In genomic region chr6:158002249-158002950, GRCh38 we compare ENCODE assay signal across 10 cellular contexts. TPM values are rescaled to one million over a fixed set of nuclear protein-coding genes. Genes with fewer than 3 reads are reported as not detected.
DNase-seq lines count a peak whose midpoint lies in the region; ATAC-seq, FAIRE-seq and TF ChIP-seq lines count a peak whose summit lies in the region.
"Had no signal": no experiment of that assay in that cellular context is flagged by ENCODE, and none has a peak within 500 bp of the region (broad histone marks: within the 10 kb centered on the region; RNA-seq: fewer than 3 reads in every experiment).

No MANE protein-coding gene starts in this region.

- H3K4me2 ChIP-seq in hepatocyte, result peak overlapping the region; percentile 37

- H3K4me3 Mint-ChIP-seq in activated CD8-positive, alpha-beta T cell treated with anti-CD3 and anti-CD28 coated beads, Interleukin-2, amount 10 ng/mL, durations not matched to agents 7 days and 5 days, result no peak overlapping the region
- H3K4me3 Mint-ChIP-seq in activated CD4-positive, alpha-beta T cell treated with anti-CD3 and anti-CD28 coated beads, Interleukin-2, amount 10 ng/mL, durations not matched to agents 7 days and 5 days, result no peak overlapping the region

- H2AFZ ChIP-seq in hepatocyte, result no peak overlapping the region

- H3K27ac ChIP-seq in hepatocyte, result peak overlapping the region; percentile 74
- peak overlapping the region in 1 of 2 donors; percentile 76 for H3K27ac ChIP-seq in small intestine (ENCODE audit: low read depth in 1 of 2, low read length in 1 of 2)

- ATAC-seq in activated CD8-positive, alpha-beta T cell treated with anti-CD3 and anti-CD28 coated beads, Interleukin-2, amount 10 ng/mL, durations not matched to agents 7 days and 5 days, result peak; percentile 17
- no peak for ATAC-seq in GM18870 (IDR thresholded peaks at IDR 0.05; ENCODE audit: unreplicated experiment)

- H3K36me3 Mint-ChIP-seq in activated CD8-positive, alpha-beta T cell treated with anti-CD3 and anti-CD28 coated beads, Interleukin-2, amount 10 ng/mL, durations not matched to agents 7 days and 5 days (ENCODE audit: low read depth), result peaks cover 18% of the 10 kb centered on the region
- H3K36me3 Mint-ChIP-seq in activated CD4-positive, alpha-beta T cell treated with anti-CD3 and anti-CD28 coated beads, Interleukin-2, amount 10 ng/mL, durations not matched to agents 7 days and 5 days (ENCODE audit: low read depth), result peaks cover 15% of the 10 kb centered on the region

- H3K27ac Mint-ChIP-seq in activated CD8-positive, alpha-beta T cell treated with anti-CD3 and anti-CD28 coated beads, Interleukin-2, amount 10 ng/mL, durations not matched to agents 7 days and 5 days, result no peak overlapping the region
- no peak overlapping the region for H3K27ac Mint-ChIP-seq in activated CD4-positive, alpha-beta T cell treated with anti-CD3 and anti-CD28 coated beads, Interleukin-2, amount 10 ng/mL, durations not matched to agents 7 days and 5 days

- no peaks in the 10 kb centered on the region for H3K36me3 ChIP-seq in hepatocyte (replicated peaks; ENCODE audit: insufficient read depth, low read depth)
- no peaks in the 10 kb centered on the region for H3K36me3 ChIP-seq in small intestine (ENCODE audit: control insufficient read depth in 2 of 2, insufficient read depth in 2 of 2, low read length in 2 of 2)

- H3K4me1 Mint-ChIP-seq in activated CD8-positive, alpha-beta T cell treated with anti-CD3 and anti-CD28 coated beads, Interleukin-2, amount 10 ng/mL, durations not matched to agents 7 days and 5 days (ENCODE audit: low read depth), result peaks cover 40% of the 10 kb centered on the region
- H3K4me1 Mint-ChIP-seq in activated CD4-positive, alpha-beta T cell treated with anti-CD3 and anti-CD28 coated beads, Interleukin-2, amount 10 ng/mL, durations not matched to agents 7 days and 5 days, result peaks cover 50% of the 10 kb centered on the region

- no peaks in the 10 kb centered on the region for H3K9me3 Mint-ChIP-seq in activated CD8-positive, alpha-beta T cell treated with anti-CD3 and anti-CD28 coated beads, Interleukin-2, amount 10 ng/mL, durations not matched to agents 7 days and 5 days (ENCODE audit: insufficient read depth)
- no peaks in the 10 kb centered on the region for H3K9me3 Mint-ChIP-seq in activated CD4-positive, alpha-beta T cell treated with anti-CD3 and anti-CD28 coated beads, Interleukin-2, amount 10 ng/mL, durations not matched to agents 7 days and 5 days

- no peak overlapping the region for H3K4me3 ChIP-seq in hepatocyte
- H3K4me3 ChIP-seq in small intestine (ENCODE audit: low read depth in 1 of 2, low read length in 2 of 2), result no peak overlapping the region

- no peaks in the 10 kb centered on the region for H3K9me2 ChIP-seq in hepatocyte (replicated peaks; ENCODE audit: insufficient read depth)

- peak; percentile 86 for DNase-seq in ELF-1 (ENCODE audit: low read depth, low spot score)
- no peak for DNase-seq in activated CD8-positive, alpha-beta T cell treated with anti-CD3 and anti-CD28 coated beads, Interleukin-2, amount 10 ng/mL, durations not matched to agents 7 days and 5 days
- peak; percentile 43 for DNase-seq in hepatocyte (ENCODE audit: low spot score)
- DNase-seq in small intestine, result peak; percentile 75
- no peak for DNase-seq in GM10248 (ENCODE audit: extremely low spot score)
- DNase-seq in activated CD4-positive, alpha-beta T cell treated with anti-CD3 and anti-CD28 coated beads, Interleukin-2, amount 10 ng/mL, durations not matched to agents 7 days and 5 days, result no peak
- no peak for DNase-seq in frontal cortex (ENCODE audit: low spot score in 2 of 2)
- DNase-seq: NCI-H2029 treated with DMSO at 0.1 percent for 48 hours had no signal

- no peaks in the 10 kb centered on the region for H3K27me3 Mint-ChIP-seq in activated CD8-positive, alpha-beta T cell treated with anti-CD3 and anti-CD28 coated beads, Interleukin-2, amount 10 ng/mL, durations not matched to agents 7 days and 5 days (ENCODE audit: low read depth)
- no peaks in the 10 kb centered on the region for H3K27me3 Mint-ChIP-seq in activated CD4-positive, alpha-beta T cell treated with anti-CD3 and anti-CD28 coated beads, Interleukin-2, amount 10 ng/mL, durations not matched to agents 7 days and 5 days

- H4K20me1 ChIP-seq in hepatocyte (ENCODE audit: insufficient read depth, poor library complexity, severe bottlenecking), result no peaks in the 10 kb centered on the region

- 82% methylated on average over 6 of the region's 6 CpGs for WGBS in hepatocyte (ENCODE audit: low lambda C conversion rate, missing lambda C conversion rate)
- WGBS in small intestine, 3 donors, result 71 to 76% (median 72%) methylated on average over 6 of the region's 6 CpGs

- CTCF ChIA-PET in activated CD8-positive, alpha-beta T cell treated with anti-CD3 and anti-CD28 coated beads, Interleukin-2, amount 10 ng/mL, durations not matched to agents 7 days and 5 days (lab: Charles Lee), result interaction anchor here (1.0 to 1.8 kb wide), 3 partner anchors 23 to 70 kb away, joined by 3 to 5 read pairs (median 4); no protein-coding TSS in a partner anchor
- CTCF ChIA-PET in GM10248 (lab: Yijun Ruan, JAX), result interaction anchor here (0.7 to 1.5 kb wide), 5 partner anchors 13 to 70 kb away, joined by 3 to 6 read pairs (median 5); partner anchors contain the start of gene SYNJ2
- CTCF ChIA-PET in activated CD4-positive, alpha-beta T cell treated with anti-CD3 and anti-CD28 coated beads, Interleukin-2, amount 10 ng/mL, durations not matched to agents 7 days and 5 days (lab: Charles Lee), result interaction anchor here (1.5 to 1.9 kb wide), 3 partner anchors 12 to 24 kb away, joined by 4 to 11 read pairs (median 7); partner anchors contain the start of gene SYNJ2

- FAIRE-seq in small intestine (lab: Jason Lieb, UNC) (no peak), frontal cortex (lab: Jason Lieb, UNC) (no peak)
- FAIRE-seq: H54 had no signal

- H3K79me2 ChIP-seq in hepatocyte, result peaks cover 66% of the 10 kb centered on the region

- POLR2A ChIA-PET in activated CD8-positive, alpha-beta T cell treated with anti-CD3 and anti-CD28 coated beads, Interleukin-2, amount 10 ng/mL, durations not matched to agents 7 days and 5 days (lab: Charles Lee), result interaction anchor here (0.6 kb wide), 1 partner anchor 24 kb away, joined by 3 read pairs; no protein-coding TSS in a partner anchor
- POLR2A ChIA-PET in GM10248 (lab: Yijun Ruan, JAX), result no interaction called here
- POLR2A ChIA-PET in activated CD4-positive, alpha-beta T cell treated with anti-CD3 and anti-CD28 coated beads, Interleukin-2, amount 10 ng/mL, durations not matched to agents 7 days and 5 days (lab: Charles Lee), result no interaction called here

- H3K4me1 ChIP-seq in hepatocyte (ENCODE audit: insufficient read depth) (peaks cover 23% of the 10 kb centered on the region), small intestine (ENCODE audit: control insufficient read depth in 2 of 2, insufficient read depth in 1 of 2, low read depth in 1 of 2, low read length in 1 of 2) (peaks cover 0 to 7% of the 10 kb centered on the region in 2 donors)

- H3K27me3 ChIP-seq in hepatocyte (no peaks in the 10 kb centered on the region), small intestine (ENCODE audit: control insufficient read depth in 2 of 2, insufficient read depth in 2 of 2, low read length in 2 of 2) (no peaks in the 10 kb centered on the region)

- H3K9me3 ChIP-seq in hepatocyte (ENCODE audit: low read depth) (no peaks in the 10 kb centered on the region), small intestine (ENCODE audit: control insufficient read depth, low read depth) (no peaks in the 10 kb centered on the region)

- no peak for TF ChIP-seq CTCF in hepatocyte (IDR thresholded peaks at IDR 0.05; ENCODE audit: poor library complexity)
- TF ChIP-seq CTCF in GM10248 (IDR thresholded peaks at IDR 0.05; ENCODE audit: control extremely low read depth, extremely low read depth, low read depth, missing control alignments), result no peak

RNA-seq across cellular contexts. Expression of gene SYNJ2, which starts 20.7 kb away (rescaled TPM):
- total RNA-seq in activated CD8-positive, alpha-beta T cell treated with anti-CD3 and anti-CD28 coated beads, Interleukin-2, amount 10 ng/mL, durations not matched to agents 7 days and 5 days, result 10 to 100 TPM; 38.2 to 38.5 TPM
- 15.4 and 15.6 TPM in 2 replicates for total RNA-seq in hepatocyte
- polyA plus RNA-seq in hepatocyte, result 16.5 and 21.4 TPM in 2 replicates
- polyA plus RNA-seq in small intestine, result 1 to 10 TPM; 7.0 to 9.4 (median 9.4) TPM
- 10 to 100 TPM; 35.8 to 39.0 TPM for total RNA-seq in activated CD4-positive, alpha-beta T cell treated with anti-CD3 and anti-CD28 coated beads, Interleukin-2, amount 10 ng/mL, durations not matched to agents 7 days and 5 days
- 6.5 TPM for total RNA-seq in frontal cortex

Comparison
In these comparisons a context has a peak if more than half of its experiments do, and no peak if none do; other contexts are left out.
1. DNase-seq: peak in ELF-1 (single experiment), hepatocyte (single experiment) and small intestine (single experiment); none in activated CD8-positive, alpha-beta T cell treated with anti-CD3 and anti-CD28 coated beads, Interleukin-2, amount 10 ng/mL, durations not matched to agents 7 days and 5 days (single experiment), GM10248 (single experiment), activated CD4-positive, alpha-beta T cell treated with anti-CD3 and anti-CD28 coated beads, Interleukin-2, amount 10 ng/mL, durations not matched to agents 7 days and 5 days (single experiment) and frontal cortex (0 of 2).